ENCODE assay signal across 22 cellular contexts in genomic region chr2:81234711-81235110, GRCh38.
"Had no signal": no experiment of that assay in that cellular context is flagged by ENCODE, and none has a peak within 500 bp of the region (broad histone marks: within the 10 kb centered on the region; RNA-seq: fewer than 3 reads in every experiment).

No MANE protein-coding gene starts in this region.

- H3K4me1 ChIP-seq: Peyer's patch had no signal

- H3K36me3 Mint-ChIP-seq: T-cell had no signal

- H3K4me2 ChIP-seq: PC-9, SK-N-SH had no signal

- H2AFZ ChIP-seq: PC-9 had no signal

- H3K4me3 Mint-ChIP-seq: T-cell had no signal

- DNase-seq: IMR-90, Karpas-422, KG1, MM.1S, NCI-H1092 treated with DMSO at 0.1 percent for 48 hours, NCI-H1436, NCI-H187, NCI-H2029, NCI-H2081 treated with DMSO at 0.1 percent for 48 hours, NCI-H2171, NCI-H226, NCI-H446, NCI-H510A, NCI-H524 treated with DMSO at 0.1 percent for 48 hours, NCI-H69, NCI-H774, PC-9, Peyer's patch, SHP77, SK-N-SH, SW 1271, T-cell had no signal

- H3K27me3 ChIP-seq: Peyer's patch had no signal

- H3K27ac Mint-ChIP-seq: T-cell had no signal

- H3K4me1 Mint-ChIP-seq: T-cell had no signal

- H3K27me3 Mint-ChIP-seq: T-cell had no signal

- H3K4me3 ChIP-seq: PC-9, Peyer's patch had no signal

- H3K36me3 ChIP-seq: Peyer's patch had no signal

- H3K27ac ChIP-seq: PC-9, Peyer's patch had no signal

- H3K9ac ChIP-seq: SK-N-SH had no signal

- H3K9me3 ChIP-seq: Peyer's patch, SK-N-SH had no signal
